In genomic region chr7:26101471-26102151, GRCh38 we compare ENCODE assay signal across 8 cellular contexts. TPM values are rescaled to one million over a fixed set of nuclear protein-coding genes. Genes with fewer than 3 reads are reported as not detected.
DNase-seq lines count a peak whose midpoint lies in the region; ATAC-seq and TF ChIP-seq lines count a peak whose summit lies in the region.

No MANE protein-coding gene starts in this region.

- H3K36me3 Mint-ChIP-seq in CD14-positive monocyte (peaks cover 0 to 10% of the 10 kb centered on the region in 2 donors), GM23338 (ENCODE audit: low read depth) (no peaks in the 10 kb centered on the region), activated B cell treated with CpG ODN at 0.5 μM for 24 hours (ENCODE audit: low read depth) (peaks cover 10% of the 10 kb centered on the region)

- no peak overlapping the region for H3K4me3 ChIP-seq in GM23338
- H3K4me3 ChIP-seq in lower lobe of right lung, result no peak overlapping the region
- H3K4me3 ChIP-seq in SJCRH30, result no peak overlapping the region

- POLR2A ChIA-PET in activated B cell treated with CpG ODN at 0.5 μM for 24 hours (lab: Charles Lee), result interaction anchor here (0.6 to 3.5 kb wide), 19 partner anchors 10 to 263 kb away, joined by 3 to 59 read pairs (median 4); partner anchors contain the start of genes CBX3, HNRNPA2B1 and NFE2L3

- H2AFZ ChIP-seq in GM23338, result peak overlapping the region; percentile 85

- no peaks in the 10 kb centered on the region for H4K20me1 ChIP-seq in GM23338 (replicated peaks; ENCODE audit: insufficient read depth)

- peaks cover 62% of the 10 kb centered on the region for H3K4me1 Mint-ChIP-seq in CD14-positive monocyte
- peaks cover 33% of the 10 kb centered on the region for H3K4me1 Mint-ChIP-seq in GM23338
- H3K4me1 Mint-ChIP-seq in activated B cell treated with CpG ODN at 0.5 μM for 24 hours, result peaks cover 48% of the 10 kb centered on the region

- no peaks in the 10 kb centered on the region for H3F3A ChIP-seq in GM23338 (replicated peaks; ENCODE audit: low read depth)

- CTCF ChIA-PET in activated B cell treated with CpG ODN at 0.5 μM for 24 hours (lab: Charles Lee), result interaction anchor here (0.7 to 2.3 kb wide), 3 partner anchors 11 to 97 kb away, joined by 3 to 13 read pairs (median 9); partner anchors contain the start of gene NFE2L3

- H3K27ac Mint-ChIP-seq in CD14-positive monocyte, result peak overlapping the region in 6 of 7 donors; percentile 97 to 98 (median 98)
- peak overlapping the region; percentile 64 for H3K27ac Mint-ChIP-seq in GM23338
- H3K27ac Mint-ChIP-seq in activated B cell treated with CpG ODN at 0.5 μM for 24 hours, result peak overlapping the region; percentile 95

- H3K4me1 ChIP-seq in GM23338 (ENCODE audit: insufficient read depth), result peaks cover 26% of the 10 kb centered on the region
- no peaks in the 10 kb centered on the region for H3K4me1 ChIP-seq in lower lobe of right lung
- no peaks in the 10 kb centered on the region for H3K4me1 ChIP-seq in SJCRH30

- H3K79me2 ChIP-seq in GM23338 (replicated peaks; ENCODE audit: insufficient read depth), result no peaks in the 10 kb centered on the region

- H3K27me3 Mint-ChIP-seq in CD14-positive monocyte (ENCODE audit: low read depth in 3 of 3) (peaks cover 0 to 4% (median 0%) of the 10 kb centered on the region in 3 donors), GM23338 (ENCODE audit: insufficient read depth, low read depth, poor library complexity) (peaks cover 9% of the 10 kb centered on the region), activated B cell treated with CpG ODN at 0.5 μM for 24 hours (no peaks in the 10 kb centered on the region)

- intact Hi-C loops in CD14-positive monocyte (cut with micrococcal nuclease), result loop anchor here in 1 of 2 donors (5.0 kb wide), 2 partner anchors 51 to 91 kb away; partner anchors contain the start of gene NFE2L3
- intact Hi-C loops in activated B cell treated with CpG ODN at 0.5 μM for 24 hours (cut with micrococcal nuclease), result loop anchor here (1.0 to 10.0 kb wide), 5 partner anchors 25 to 133 kb away; partner anchors contain the start of gene NFE2L3
- intact Hi-C loops in lower lobe of right lung (cut with DNase I), result no loop called here
- intact Hi-C loops in posterior vena cava (cut with DNase I), result no loop called here

- H3K4me3 Mint-ChIP-seq in CD14-positive monocyte (peak overlapping the region in 1 of 2 donors; percentile 81), GM23338 (peak overlapping the region; percentile 15), activated B cell treated with CpG ODN at 0.5 μM for 24 hours (peak overlapping the region; percentile 92)

- peaks cover 0 to 6% (median 0%) of the 10 kb centered on the region in 7 donors for H3K9me3 Mint-ChIP-seq in CD14-positive monocyte
- no peaks in the 10 kb centered on the region; the same call in 2 of the 3 replicates for H3K9me3 Mint-ChIP-seq in GM23338
- H3K9me3 Mint-ChIP-seq in activated B cell treated with CpG ODN at 0.5 μM for 24 hours, result no peaks in the 10 kb centered on the region

- H3K36me3 ChIP-seq in GM23338 (ENCODE audit: insufficient read depth) (no peaks in the 10 kb centered on the region), lower lobe of right lung (no peaks in the 10 kb centered on the region), SJCRH30 (no peaks in the 10 kb centered on the region)

- ATAC-seq in GM23338 (peak; percentile 82), activated B cell treated with CpG ODN at 0.5 μM for 24 hours (ENCODE audit: low read depth) (peak; percentile 76), lower lobe of right lung (peak; percentile 30 to 37)

- H3K9me2 ChIP-seq in GM23338 (ENCODE audit: insufficient read depth), result no peaks in the 10 kb centered on the region

- H3K27me3 ChIP-seq in GM23338 (ENCODE audit: insufficient read depth) (no peaks in the 10 kb centered on the region), lower lobe of right lung (ENCODE audit: low read depth) (no peaks in the 10 kb centered on the region), SJCRH30 (peaks cover 17% of the 10 kb centered on the region)

- H3K27ac ChIP-seq in GM23338 (ENCODE audit: low read depth) (peak overlapping the region; percentile 55), lower lobe of right lung (peak overlapping the region; percentile 71), SJCRH30 (no peak overlapping the region)

- TF ChIP-seq CTCF in CD14-positive monocyte (IDR thresholded peaks at IDR 0.05), result no peak
- TF ChIP-seq CTCF in GM23338 (conservative IDR thresholded peaks at IDR 0.05; ENCODE audit: low read depth in 2 of 2), result no peak
- no peak for TF ChIP-seq CTCF in activated B cell treated with CpG ODN at 0.5 μM for 24 hours (IDR thresholded peaks at IDR 0.05)
- no peak for TF ChIP-seq CTCF in lower lobe of right lung (IDR thresholded peaks at IDR 0.05)

- no peaks in the 10 kb centered on the region for H3K9me3 ChIP-seq in lower lobe of right lung
- H3K9me3 ChIP-seq in SJCRH30 (replicated peaks), result 0 out of 2 replicates have a peak, but pooled peaks cover 4% of the 10 kb centered on the region

- DNase-seq in CD14-positive monocyte (ENCODE audit: low spot score) (no peak), GM23338 (ENCODE audit: low spot score) (peak; percentile 63), activated B cell treated with CpG ODN at 0.5 μM for 24 hours (peak; percentile 35), lower lobe of right lung (no peak), posterior vena cava (ENCODE audit: low spot score) (no peak), NCI-H2196 treated with DMSO at 0.1 percent for 48 hours (lab: John Stamatoyannopoulos, UW; ENCODE audit: unreplicated experiment) (no peak), T1000 (lab: John Stamatoyannopoulos, UW) (no peak), SJCRH30 (no peak)

- peak overlapping the region; percentile 6; the same call in 1 of the 2 replicates for H3K4me2 ChIP-seq in GM23338

TF ChIP-seq in GM23338, 12 proteins besides CTCF, POLR2A, EP300 and RAD21 (continues in another document):
- TF ChIP-seq ETS1 (IDR thresholded peaks at IDR 0.05) (no peak), EZH2 (IDR thresholded peaks at IDR 0.05; ENCODE audit: low read depth, unreplicated experiment) (no peak), NANOG (IDR thresholded peaks at IDR 0.05; ENCODE audit: borderline replicate concordance) (no peak), ZNF114 (CRISPR knock-in tag; IDR thresholded peaks at IDR 0.05) (no peak), REST (IDR thresholded peaks at IDR 0.05; ENCODE audit: unreplicated experiment) (no peak)

RNA-seq across cellular contexts. Expression of gene NFE2L3, which starts 50.4 kb away (rescaled TPM):
- polyA plus RNA-seq in CD14-positive monocyte (10 to 100 TPM; 10.6 to 17.2 TPM), GM23338 (2016; fragmentation: Nextera tagmentation; extraction: Ambion mirVana) (62.0 and 66.4 TPM in 2 replicates)
- 129 and 142 TPM in 2 replicates for total RNA-seq in GM23338 (2014; rRNA removed; shearing (Covaris generic))
- total RNA-seq in activated B cell treated with CpG ODN at 0.5 μM for 24 hours (2.7 and 3.0 TPM in 2 replicates), lower lobe of right lung (4.8 TPM), posterior vena cava (1 to 10 TPM; 1.8 to 2.0 TPM)
- not detected in 2 replicates for total RNA-seq in SJCRH30 (2014; rRNA removed; shearing (Covaris generic))

Comparison
In these comparisons a context has a peak if more than half of its experiments do, and no peak if none do; other contexts are left out.
1. DNase-seq: peak in GM23338 (single experiment) and activated B cell treated with CpG ODN at 0.5 μM for 24 hours (single experiment); none in CD14-positive monocyte (single experiment), lower lobe of right lung (single experiment), posterior vena cava (single experiment), NCI-H2196 treated with DMSO at 0.1 percent for 48 hours (single experiment), T1000 (single experiment) and SJCRH30 (0 of 2).
2. RNA of gene NFE2L3, which starts 50.4 kb away (total RNA-seq): 129 to 142 TPM in GM23338; 4.8 TPM in lower lobe of right lung (single experiment), 2.7 to 3.0 TPM in activated B cell treated with CpG ODN at 0.5 μM for 24 hours, 1.8 to 2.0 TPM in posterior vena cava and not detected in SJCRH30; every median in the first group is over 10 times any median in the second.
3. Peak in every context shown above with its lines, with median percentiles within 50 percentile points of each other: H3K27ac Mint-ChIP-seq and ATAC-seq.